8 cellular contexts compared by ENCODE assay signal in genomic region chrX:107449490-107450175, GRCh38. TPM values are rescaled to one million over a fixed set of nuclear protein-coding genes. Genes with fewer than 3 reads are reported as not detected.
DNase-seq lines count a peak whose midpoint lies in the region; ATAC-seq, FAIRE-seq and TF ChIP-seq lines count a peak whose summit lies in the region.

Gene FRMPD3 (plus strand): TSS chrX:107449652. CDS start chrX:107526589, 76,937 bp downstream.

- H3K36me3 ChIP-seq in kidney epithelial cell (ENCODE audit: control insufficient read depth, insufficient read depth, low read length) (no peaks in the 10 kb centered on the region), transverse colon (no peaks in the 10 kb centered on the region)

- H3K4me3 ChIP-seq in kidney epithelial cell (ENCODE audit: low read depth, low read length) (peak within 1 kb of the TSS; percentile 38), transverse colon (peak within 1 kb of the TSS in 3 of 4 donors; percentile 23 to 49 (median 31))

- peaks cover 29% of the 10 kb centered on the region for H3K27me3 ChIP-seq in kidney epithelial cell (ENCODE audit: control insufficient read depth, insufficient read depth, low read length)
- H3K27me3 ChIP-seq in transverse colon = peaks cover 13% of the 10 kb centered on the region

- H3K4me3 Mint-ChIP-seq in activated T-cell treated with anti-CD3 and anti-CD28 coated beads, Interleukin-2, amount 50 U/mL, for 72 hours = peak within 1 kb of the TSS; percentile 70 to 83
- peak within 1 kb of the TSS; percentile 66 for H3K4me3 Mint-ChIP-seq in activated naive CD8-positive, alpha-beta T cell treated with anti-CD3 and anti-CD28 coated beads for 36 hours

- H3K9me3 ChIP-seq in transverse colon = no peaks in the 10 kb centered on the region

- in situ Hi-C loops in transverse colon (cut with MboI; ENCODE audit: low pct_ligation_motif_present in 1 of 4, low pct_unique_long_range_greater_than_20kb in 1 of 4, low sequenced_read_pairs in 3 of 4) = no loop called here

- H3K9me3 Mint-ChIP-seq in activated T-cell treated with anti-CD3 and anti-CD28 coated beads, Interleukin-2, amount 50 U/mL, for 72 hours = no peaks in the 10 kb centered on the region
- H3K9me3 Mint-ChIP-seq in activated naive CD8-positive, alpha-beta T cell treated with anti-CD3 and anti-CD28 coated beads for 36 hours = no peaks in the 10 kb centered on the region

- TF ChIP-seq POLR2A in transverse colon (IDR thresholded peaks at IDR 0.05) = no peak

- peaks cover 0 to 3% of the 10 kb centered on the region in 2 donors for H3K36me3 Mint-ChIP-seq in activated T-cell treated with anti-CD3 and anti-CD28 coated beads, Interleukin-2, amount 50 U/mL, for 72 hours (ENCODE audit: insufficient read depth in 2 of 2)
- H3K36me3 Mint-ChIP-seq in activated naive CD8-positive, alpha-beta T cell treated with anti-CD3 and anti-CD28 coated beads for 36 hours = no peaks in the 10 kb centered on the region

- H3K4me1 Mint-ChIP-seq in activated T-cell treated with anti-CD3 and anti-CD28 coated beads, Interleukin-2, amount 50 U/mL, for 72 hours (ENCODE audit: low read depth) = peaks cover 18% of the 10 kb centered on the region
- H3K4me1 Mint-ChIP-seq in activated naive CD8-positive, alpha-beta T cell treated with anti-CD3 and anti-CD28 coated beads for 36 hours = peaks cover 14% of the 10 kb centered on the region

- H3K27me3 Mint-ChIP-seq in activated T-cell treated with anti-CD3 and anti-CD28 coated beads, Interleukin-2, amount 50 U/mL, for 72 hours (ENCODE audit: low read depth) = peaks cover 43% of the 10 kb centered on the region
- H3K27me3 Mint-ChIP-seq in activated naive CD8-positive, alpha-beta T cell treated with anti-CD3 and anti-CD28 coated beads for 36 hours = peaks cover 45% of the 10 kb centered on the region

- no peak within 1 kb of the TSS for H3K27ac ChIP-seq in transverse colon

- DNase-seq in activated T-cell treated with anti-CD3 and anti-CD28 coated beads, Interleukin-2, amount 50 U/mL, for 72 hours = peak; percentile 11 to 14
- no peak for DNase-seq in activated T-cell treated with anti-CD3 and anti-CD28 coated beads, Interleukin-2, amount 50 U/mL, for 48 hours
- DNase-seq in activated naive CD8-positive, alpha-beta T cell treated with anti-CD3 and anti-CD28 coated beads for 36 hours = peak; percentile 5
- DNase-seq in kidney epithelial cell (ENCODE audit: low read depth) (no peak), transverse colon (no peak), retina (no peak), H4 (ENCODE audit: low spot score) (no peak), D721Med (ENCODE audit: insufficient read length, low spot score) (no peak)

- peak within 1 kb of the TSS; percentile 48 for H3K27ac Mint-ChIP-seq in activated T-cell treated with anti-CD3 and anti-CD28 coated beads, Interleukin-2, amount 50 U/mL, for 72 hours
- no peak within 1 kb of the TSS for H3K27ac Mint-ChIP-seq in activated naive CD8-positive, alpha-beta T cell treated with anti-CD3 and anti-CD28 coated beads for 36 hours

- no peak for TF ChIP-seq EP300 in transverse colon (IDR thresholded peaks at IDR 0.05; ENCODE audit: low read depth)

- 34% methylated on average over 55 of the region's 88 CpGs; no CpG with 5 or more reads in 1 of the 2 donors for WGBS in transverse colon (ENCODE audit: low coverage in 1 of 2), 2 donors

- H3K4me1 ChIP-seq in transverse colon = peaks cover 0 to 6% (median 0%) of the 10 kb centered on the region in 4 donors

- intact Hi-C loops in transverse colon (cut with DNase I; ENCODE audit: low total_unique reads) = no loop called here

- FAIRE-seq in D721Med (lab: Jason Lieb, UNC) = no peak

- TF ChIP-seq CTCF in kidney epithelial cell (IDR thresholded peaks at IDR 0.05; ENCODE audit: insufficient read depth, low read length, poor library complexity, severe bottlenecking) (no peak), transverse colon (IDR thresholded peaks at IDR 0.05) (no peak), D721Med (IDR thresholded peaks at IDR 0.05; ENCODE audit: insufficient read depth, missing control alignments) (no peak)

- peak; percentile 12 to 20 for ATAC-seq in activated T-cell treated with anti-CD3 and anti-CD28 coated beads, Interleukin-2, amount 50 U/mL, for 72 hours (replicated peaks in 1 of 2)

RNA-seq across cellular contexts. Expression of gene FRMPD3, which starts in this region (rescaled TPM):
- not detected for total RNA-seq in activated T-cell treated with anti-CD3 and anti-CD28 coated beads, Interleukin-2, amount 50 U/mL, for 72 hours
- not detected for total RNA-seq in activated naive CD8-positive, alpha-beta T cell treated with anti-CD3 and anti-CD28 coated beads for 36 hours
- total RNA-seq in kidney epithelial cell = 0.04 TPM in 1 of 2 replicates, not detected in the other
- under 1 TPM in 3 of 4 donors, not detected in 1; under 0.01 to 0.75 (median 0.16) TPM for total RNA-seq in transverse colon
- 0.02 TPM in 1 of 2 replicates, not detected in the other for total RNA-seq in H4 (2014; rRNA removed; shearing (Covaris generic))

Comparison
In these comparisons a context has a peak if more than half of its experiments do, and no peak if none do; other contexts are left out.
1. Peak in DNase-seq and ATAC-seq in activated T-cell treated with anti-CD3 and anti-CD28 coated beads, Interleukin-2, amount 50 U/mL, for 72 hours; RNA of the gene not detected or under 1 TPM.
2. Peak in DNase-seq in activated naive CD8-positive, alpha-beta T cell treated with anti-CD3 and anti-CD28 coated beads for 36 hours; RNA of the gene not detected or under 1 TPM.